19 cellular contexts compared by ENCODE assay signal in the genomic region with DNA sequence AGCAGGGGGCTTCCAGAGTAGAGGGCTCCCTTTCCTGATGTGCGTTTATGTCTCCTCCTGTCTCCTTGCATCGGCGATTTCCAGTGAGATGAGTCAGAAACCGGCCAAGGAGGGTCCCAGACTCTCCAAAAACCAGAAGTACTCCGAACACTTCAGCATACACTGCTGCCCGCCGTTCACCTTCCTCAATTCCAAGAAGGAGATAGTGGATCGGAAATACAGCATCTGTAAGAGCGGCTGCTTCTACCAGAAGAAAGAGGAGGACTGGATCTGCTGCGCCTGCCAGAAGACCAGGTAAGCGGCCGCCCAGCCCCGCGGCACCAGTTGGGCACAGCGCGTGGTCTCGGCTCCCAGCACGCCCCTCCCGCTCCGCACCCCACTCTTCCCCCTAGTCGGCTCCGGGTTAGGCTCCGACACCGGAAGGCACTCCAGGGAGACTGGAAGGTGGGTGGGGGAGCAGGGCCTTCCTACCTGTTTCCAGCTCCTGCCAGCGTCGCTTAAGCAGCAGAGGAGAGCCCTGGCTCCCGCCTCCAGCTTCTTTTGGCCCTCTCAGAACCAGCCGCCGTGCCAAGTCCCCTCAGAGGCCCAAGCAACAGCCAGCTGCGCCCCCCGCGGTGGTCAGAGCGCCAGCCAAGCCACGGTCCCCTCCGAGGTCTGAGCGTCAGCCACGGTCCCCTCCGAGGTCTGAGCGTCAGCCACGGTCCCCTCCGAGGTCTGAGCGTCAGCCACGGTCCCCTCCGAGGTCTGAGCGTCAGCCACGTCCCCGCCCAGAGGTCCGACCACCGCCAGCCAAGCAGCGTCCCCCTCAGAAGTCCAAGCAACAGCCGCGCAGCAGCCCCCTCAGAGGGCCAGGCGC. TPM values are rescaled to one million over a fixed set of nuclear protein-coding genes. Genes with fewer than 3 reads are reported as not detected.
DNase-seq lines count a peak whose midpoint lies in the region; ATAC-seq, FAIRE-seq and TF ChIP-seq lines count a peak whose summit lies in the region.
"Had no signal": no experiment of that assay in that cellular context is flagged by ENCODE, and none has a peak within 500 bp of the region (broad histone marks: within the 10 kb centered on the region; RNA-seq: fewer than 3 reads in every experiment).

No MANE protein-coding gene starts in this region.

- CTCF ChIA-PET in H1 (lab: Charles Lee; ENCODE audit: partially characterized antibody): interaction anchor here (0.6 to 1.3 kb wide), 2 partner anchors 22 to 55 kb away, joined by 4 read pairs; no protein-coding TSS in a partner anchor

- POLR2A ChIA-PET in H1 (lab: Charles Lee; ENCODE audit: partially characterized antibody): interaction anchor here (1.1 kb wide), 1 partner anchor 94 kb away, joined by 5 read pairs; no protein-coding TSS in a partner anchor

- no peak overlapping the region for H2BK120ac ChIP-seq in H1 (replicated peaks; ENCODE audit: low read depth, low read length)
- no peak overlapping the region for H2BK120ac ChIP-seq in trophoblast cell (ENCODE audit: insufficient read depth, low read length, poor library complexity)

- H2AFZ ChIP-seq in H1 (ENCODE audit: low read length) (no peak overlapping the region; the same call in 1 of the 2 replicates), trophoblast cell (ENCODE audit: insufficient read depth, low read length, poor library complexity) (no peak overlapping the region)

- ATAC-seq in Right ventricle myocardium superior (ENCODE audit: poor library complexity) (no peak), mucosa of descending colon (peak; percentile 42), HG03439 (IDR thresholded peaks at IDR 0.05; ENCODE audit: unreplicated experiment) (no peak)
- ATAC-seq: Panc1; stimulated activated effector memory CD8-positive, alpha-beta T cell treated with anti-CD3 and anti-CD28 coated beads, Interleukin-12 subunit alpha, Interleukin-12 subunit beta, amount 100 ng/mL, for 72 hours had no signal

- no peak overlapping the region for H4K91ac ChIP-seq in H1 (replicated peaks; ENCODE audit: insufficient read length, low read length)
- H4K91ac ChIP-seq in trophoblast cell (ENCODE audit: low read depth, low read length): no peak overlapping the region

- no peaks in the 10 kb centered on the region for H3K36me3 ChIP-seq in left ventricle myocardium inferior
- H3K36me3 ChIP-seq in H1 (ENCODE audit: control insufficient read depth in 2 of 4, insufficient read depth in 4 of 4, low read length in 3 of 4): 0 out of 8 replicates have a peak, but pooled peaks cover 0 to 2% (median 0%) of the 10 kb centered on the region in 4 experiments
- H3K36me3 ChIP-seq in mucosa of descending colon (ENCODE audit: low read depth): no peaks in the 10 kb centered on the region
- no peaks in the 10 kb centered on the region for H3K36me3 ChIP-seq in trophoblast cell (ENCODE audit: control insufficient read depth in 1 of 2, insufficient read depth in 2 of 2, low read length in 2 of 2)
- H3K36me3 ChIP-seq: cardiac muscle cell had no signal

- no peak for TF ChIP-seq CTCF in left ventricle myocardium inferior (IDR thresholded peaks at IDR 0.05; ENCODE audit: borderline replicate concordance)
- no peak for TF ChIP-seq CTCF in H1 (IDR thresholded peaks at IDR 0.05; ENCODE audit: control extremely low read depth in 1 of 3, insufficient read depth in 1 of 3, low read depth in 1 of 3, low read length in 3 of 3)
- TF ChIP-seq CTCF in mucosa of descending colon (IDR thresholded peaks at IDR 0.05): no peak

- TF ChIP-seq RAD21 in H1 (IDR thresholded peaks at IDR 0.05 in 1 of 2, conservative IDR thresholded peaks at IDR 0.05 in 1 of 2; ENCODE audit: low read depth in 2 of 2, low read length in 2 of 2): no peak

- H3K56ac ChIP-seq in H1 (replicated peaks; ENCODE audit: insufficient read length, low read depth, low read length): no peak overlapping the region

- H3K27me3 ChIP-seq in left ventricle myocardium inferior (ENCODE audit: low read depth) (peaks cover 82% of the 10 kb centered on the region), H1 (replicated peaks in 1 of 4; ENCODE audit: control insufficient read depth in 3 of 4, extremely low read depth in 1 of 4, insufficient read depth in 3 of 4, low read length in 3 of 4) (peaks cover 6 to 9% (median 7%) of the 10 kb centered on the region in 4 experiments; a peak in 5 of 7 replicates), trophoblast cell (ENCODE audit: insufficient read depth, low read length) (no peaks in the 10 kb centered on the region)

- 93% methylated on average over 39 of the region's 53 CpGs; no CpG with 5 or more reads in 1 of the 2 experiments for WGBS in H1 (ENCODE audit: extremely low coverage in 1 of 2, insufficient coverage in 1 of 2, insufficient read length in 1 of 2, insufficient replicate concordance in 2 of 2, low coverage in 1 of 2, low lambda C conversion rate in 2 of 2, missing lambda C conversion rate in 1 of 2), 2 experiments
- WGBS in trophoblast cell (ENCODE audit: extremely low coverage, insufficient coverage, insufficient read length): no CpG with 5 or more reads among the region's 53 CpGs

- H2AK5ac ChIP-seq in H1 (ENCODE audit: low read depth, low read length) (no peak overlapping the region), trophoblast cell (ENCODE audit: low read length) (no peak overlapping the region)

- no peaks in the 10 kb centered on the region for H4K20me1 ChIP-seq in H1 (replicated peaks in 1 of 2; ENCODE audit: control insufficient read depth in 1 of 2, insufficient read depth in 2 of 2, low read length in 2 of 2)

- H4K8ac ChIP-seq in H1 (ENCODE audit: extremely low read depth, insufficient read depth, low read length) (peak overlapping the region; percentile 6), trophoblast cell (ENCODE audit: low read depth, low read length) (no peak overlapping the region)

- TF ChIP-seq EP300 in H1 (IDR thresholded peaks at IDR 0.05; ENCODE audit: borderline replicate concordance in 1 of 2, low read depth in 2 of 2, low read length in 2 of 2): no peak

- H2BK12ac ChIP-seq in H1 (ENCODE audit: low read depth, low read length) (no peak overlapping the region), trophoblast cell (ENCODE audit: low read length) (no peak overlapping the region)

- DNase-seq in left ventricle myocardium inferior: no peak
- no peak for DNase-seq in Right ventricle myocardium superior
- no peak for DNase-seq in H1 (ENCODE audit: low read depth in 1 of 2, low spot score in 2 of 2)
- peak; percentile 41 to 61 (median 55) for DNase-seq in mucosa of descending colon
- no peak for DNase-seq in NK-92 (lab: John Stamatoyannopoulos, UW; ENCODE audit: unreplicated experiment)
- no peak for DNase-seq in NCI-H82 treated with DMSO at 0.1 percent for 48 hours (lab: John Stamatoyannopoulos, UW; ENCODE audit: unreplicated experiment)
- DNase-seq in trophoblast cell: no peak
- DNase-seq: activated effector memory CD4-positive, alpha-beta T cell treated with anti-CD3 and anti-CD28 coated beads, Interleukin-2, amount 50 U/mL, for 16 hours; AML-193; NCI-H2227 treated with DMSO at 0.1 percent for 48 hours; T-helper 9 cell had no signal

- H3K79me1 ChIP-seq in H1 (ENCODE audit: low read depth, low read length): no peaks in the 10 kb centered on the region
- H3K79me1 ChIP-seq in trophoblast cell (ENCODE audit: low read length): no peaks in the 10 kb centered on the region

- H2BK5ac ChIP-seq in H1 (ENCODE audit: low read depth, low read length) (no peak overlapping the region), trophoblast cell (ENCODE audit: low read depth, low read length, poor library complexity) (no peak overlapping the region)

- H3K4me2 ChIP-seq in H1 (ENCODE audit: insufficient read depth in 1 of 2, low read depth in 2 of 2, low read length in 2 of 2): no peak overlapping the region
- H3K4me2 ChIP-seq in trophoblast cell (ENCODE audit: low read length): no peak overlapping the region

- H3K4me3 ChIP-seq in left ventricle myocardium inferior (peak overlapping the region; percentile 49), H1 (ENCODE audit: extremely low read depth in 1 of 4, insufficient read depth in 2 of 4, low read depth in 3 of 4, low read length in 4 of 4) (no peak overlapping the region), mucosa of descending colon (peak overlapping the region; percentile 0), trophoblast cell (ENCODE audit: low read depth, low read length) (no peak overlapping the region)
- H3K4me3 ChIP-seq: cardiac muscle cell had no signal

- no peak for TF ChIP-seq POLR2A in H1 (IDR thresholded peaks at IDR 0.05; ENCODE audit: control extremely low read depth in 1 of 2, low read depth in 2 of 2, low read length in 2 of 2)

- no peak overlapping the region for H3K14ac ChIP-seq in H1 (ENCODE audit: insufficient read length)
- H3K14ac ChIP-seq in trophoblast cell (ENCODE audit: low read length): no peak overlapping the region

- H3K9ac ChIP-seq in H1 (replicated peaks in 1 of 4; ENCODE audit: extremely low read depth in 1 of 4, low read depth in 3 of 4, low read length in 3 of 4) (no peak overlapping the region), trophoblast cell (ENCODE audit: low read length) (no peak overlapping the region)

- no peaks in the 10 kb centered on the region for H3K79me2 ChIP-seq in H1 (ENCODE audit: control insufficient read depth in 1 of 2, insufficient read depth in 2 of 2, low read length in 2 of 2)
- H3K79me2 ChIP-seq in trophoblast cell (ENCODE audit: control insufficient read depth, insufficient read depth, low read length, poor library complexity): no peaks in the 10 kb centered on the region

- no peaks in the 10 kb centered on the region for H3K23me2 ChIP-seq in H1 (ENCODE audit: low read depth, low read length)

- no peak for FAIRE-seq in H1 (lab: Jason Lieb, UNC)
- FAIRE-seq: H54 had no signal

- H3K23ac ChIP-seq in H1 (ENCODE audit: insufficient read length) (no peak overlapping the region), trophoblast cell (ENCODE audit: low read length) (no peak overlapping the region)

- H3K9me3 ChIP-seq in left ventricle myocardium inferior (replicated peaks) (no peaks in the 10 kb centered on the region), H1 (ENCODE audit: insufficient read depth in 2 of 2, low read depth in 1 of 2, low read length in 1 of 2) (peaks cover 0 to 2% of the 10 kb centered on the region in 2 experiments; a peak in 1 of 4 replicates), mucosa of descending colon (no peaks in the 10 kb centered on the region), trophoblast cell (ENCODE audit: insufficient read depth, low read depth, low read length) (no peaks in the 10 kb centered on the region)

- H3K4ac ChIP-seq in H1 (replicated peaks; ENCODE audit: insufficient read length, low read depth, low read length): no peak overlapping the region
- H3K4ac ChIP-seq in trophoblast cell (ENCODE audit: low read depth, low read length): no peak overlapping the region

- H2BK20ac ChIP-seq in H1 (ENCODE audit: low read length): no peak overlapping the region

- H4K12ac ChIP-seq in trophoblast cell (ENCODE audit: low read depth, low read length): no peak overlapping the region

- H3K27ac ChIP-seq in left ventricle myocardium inferior (replicated peaks) (no peak overlapping the region), H1 (ENCODE audit: low read depth, low read length) (no peak overlapping the region), trophoblast cell (ENCODE audit: low read depth, low read length) (no peak overlapping the region)
- H3K27ac ChIP-seq: cardiac muscle cell, HL-60 had no signal

- H3K18ac ChIP-seq in H1 (ENCODE audit: extremely low read depth, low read length): no peak overlapping the region
- H3K18ac ChIP-seq in trophoblast cell (ENCODE audit: low read length): no peak overlapping the region

- no peak overlapping the region for H2BK15ac ChIP-seq in H1 (ENCODE audit: low read length)

- H3K4me1 ChIP-seq in left ventricle myocardium inferior (peaks cover 8% of the 10 kb centered on the region), H1 (replicated peaks in 1 of 4; ENCODE audit: control insufficient read depth in 3 of 4, insufficient read depth in 4 of 4, low read length in 3 of 4) (peaks cover 0 to 12% (median 4%) of the 10 kb centered on the region in 4 experiments; a peak in 6 of 7 replicates), mucosa of descending colon (ENCODE audit: low read depth) (no peaks in the 10 kb centered on the region), trophoblast cell (ENCODE audit: control insufficient read depth in 1 of 2, insufficient read depth in 2 of 2, low read length in 2 of 2) (no peaks in the 10 kb centered on the region)

- intact Hi-C loops in left ventricle myocardium inferior (cut with micrococcal nuclease): no loop called here
- intact Hi-C loops in Right ventricle myocardium superior (cut with DNase I): no loop called here
- intact Hi-C loops in mucosa of descending colon (cut with DNase I, micrococcal nuclease): no loop called here

- H4K5ac ChIP-seq in H1 (ENCODE audit: insufficient read length, low read depth, low read length): no peak overlapping the region

RNA-seq across cellular contexts. Expression of a gene that starts 34.7 kb away (rescaled TPM):
- total RNA-seq in left ventricle myocardium inferior: not detected
- total RNA-seq in Right ventricle myocardium superior: not detected
- 0.10 and 0.50 TPM in 2 replicates for total RNA-seq in H1 (2021; fragmentation: NEBNext Ultra II Directional; extraction: Animal tissue kit (Norgen Biotek cat#: 25700))
- 0.06 and 0.24 TPM in 2 replicates for polyA plus RNA-seq in H1 (2011; rRNA removed)
- polyA plus RNA-seq in H1 (2011; cell fraction: cytosol; rRNA removed): 0.03 TPM
- polyA plus RNA-seq in H1 (2011; cell fraction: nucleus; rRNA removed): 0.10 TPM
- polyA plus RNA-seq in H1 (2012, experiment 1 of 2): 0.09 to 0.11 TPM in 2 of 4 replicates, not detected in the others
- not detected for polyA plus RNA-seq in H1 (2012, experiment 2 of 2)
- 0.08 TPM for polyA plus RNA-seq in H1 (2013, experiment 1 of 2)
- polyA plus RNA-seq in H1 (2013, experiment 2 of 2): 0.17 TPM
- not detected in 2 replicates for polyA minus RNA-seq in H1 (2011; rRNA and poly(A)+ RNA removed)
- not detected for polyA minus RNA-seq in H1 (2011; cell fraction: cytosol; rRNA and poly(A)+ RNA removed)
- not detected for polyA minus RNA-seq in H1 (2011; cell fraction: nucleus; rRNA and poly(A)+ RNA removed)
- total RNA-seq in mucosa of descending colon: 1 to 10 TPM in 1 of 3 donors, under 1 TPM in 2; 0.44 to 1.4 (median 0.92) TPM
- polyA plus RNA-seq in trophoblast cell (2013): 0.07 and 0.21 TPM in 2 replicates
- total RNA-seq: cardiac muscle cell, osteocyte had no signal
- polyA plus RNA-seq: cardiac muscle cell, esophagus had no signal

Comparison
In these comparisons a context has a peak if more than half of its experiments do, and no peak if none do; other contexts are left out.
1. DNase-seq: peak in mucosa of descending colon (3 of 3); none in left ventricle myocardium inferior (single experiment), Right ventricle myocardium superior (single experiment), H1 (0 of 2), NK-92 (single experiment), NCI-H82 treated with DMSO at 0.1 percent for 48 hours (single experiment) and trophoblast cell (0 of 2).
2. H3K4me3 ChIP-seq: peak in left ventricle myocardium inferior (single experiment) and mucosa of descending colon (single experiment); none in H1 (0 of 4) and trophoblast cell (single experiment).